In genomic region chr10:68901106-68901927, GRCh38 we compare ENCODE assay signal across 8 cellular contexts. TPM values are rescaled to one million over a fixed set of nuclear protein-coding genes. Genes with fewer than 3 reads are reported as not detected.
DNase-seq lines count a peak whose midpoint lies in the region; ATAC-seq and TF ChIP-seq lines count a peak whose summit lies in the region.

A gene with protein sequence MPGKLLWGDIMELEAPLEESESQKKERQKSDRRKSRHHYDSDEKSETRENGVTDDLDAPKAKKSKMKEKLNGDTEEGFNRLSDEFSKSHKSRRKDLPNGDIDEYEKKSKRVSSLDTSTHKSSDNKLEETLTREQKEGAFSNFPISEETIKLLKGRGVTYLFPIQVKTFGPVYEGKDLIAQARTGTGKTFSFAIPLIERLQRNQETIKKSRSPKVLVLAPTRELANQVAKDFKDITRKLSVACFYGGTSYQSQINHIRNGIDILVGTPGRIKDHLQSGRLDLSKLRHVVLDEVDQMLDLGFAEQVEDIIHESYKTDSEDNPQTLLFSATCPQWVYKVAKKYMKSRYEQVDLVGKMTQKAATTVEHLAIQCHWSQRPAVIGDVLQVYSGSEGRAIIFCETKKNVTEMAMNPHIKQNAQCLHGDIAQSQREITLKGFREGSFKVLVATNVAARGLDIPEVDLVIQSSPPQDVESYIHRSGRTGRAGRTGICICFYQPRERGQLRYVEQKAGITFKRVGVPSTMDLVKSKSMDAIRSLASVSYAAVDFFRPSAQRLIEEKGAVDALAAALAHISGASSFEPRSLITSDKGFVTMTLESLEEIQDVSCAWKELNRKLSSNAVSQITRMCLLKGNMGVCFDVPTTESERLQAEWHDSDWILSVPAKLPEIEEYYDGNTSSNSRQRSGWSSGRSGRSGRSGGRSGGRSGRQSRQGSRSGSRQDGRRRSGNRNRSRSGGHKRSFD (plus strand): TSS chr10:68901315. CDS start chr10:68901385, 70 bp downstream.

- H3K27me3 ChIP-seq in fibroblast of lung (ENCODE audit: control insufficient read depth, insufficient read depth, low read length) = no peaks in the 10 kb centered on the region
- no peaks in the 10 kb centered on the region for H3K27me3 ChIP-seq in naive thymus-derived CD4-positive, alpha-beta T cell (ENCODE audit: control insufficient read depth in 2 of 2, insufficient read depth in 2 of 2, low read length in 2 of 2)

- no peaks in the 10 kb centered on the region for H3K4me1 ChIP-seq in fibroblast of lung (ENCODE audit: control insufficient read depth, extremely low read depth, insufficient read depth, low read length)
- H3K4me1 ChIP-seq in naive thymus-derived CD4-positive, alpha-beta T cell (ENCODE audit: control insufficient read depth in 2 of 2, insufficient read depth in 2 of 2, low read length in 2 of 2) = peaks cover 20 to 34% of the 10 kb centered on the region in 2 donors

- POLR2A ChIA-PET in RWPE1 (lab: Yijun Ruan, JAX; ENCODE audit: low non-redundant PET) = interaction anchor here (1.0 to 1.3 kb wide), 2 partner anchors 14 to 54 kb away, joined by 4 to 5 read pairs; no protein-coding TSS in a partner anchor
- POLR2A ChIA-PET in naive thymus-derived CD4-positive, alpha-beta T cell (lab: Charles Lee) = interaction anchor here (0.7 to 1.7 kb wide), 15 partner anchors 10 to 568 kb away, joined by 3 to 11 read pairs (median 4); partner anchors contain the start of gene DDX21

- H3K4me3 Mint-ChIP-seq in activated T-helper 17 cell treated with anti-CD3 and anti-CD28 coated beads, Interleukin-2, amount 50 U/mL, for 72 hours = peak within 1 kb of the TSS; percentile 93
- H3K4me3 Mint-ChIP-seq in naive thymus-derived CD4-positive, alpha-beta T cell = peak within 1 kb of the TSS; percentile 93 to 99 (median 97)

- peak within 1 kb of the TSS; percentile 73 for H3K4me3 ChIP-seq in LNCaP clone FGC (ENCODE audit: low read depth, low read length)
- peak within 1 kb of the TSS; percentile 77 to 93 (median 85) for H3K4me3 ChIP-seq in fibroblast of lung (replicated peaks in 1 of 4; ENCODE audit: control extremely low read depth in 1 of 4, insufficient read depth in 1 of 4, low read depth in 3 of 4, low read length in 4 of 4)
- peak within 1 kb of the TSS; percentile 78 for H3K4me3 ChIP-seq in naive thymus-derived CD4-positive, alpha-beta T cell (ENCODE audit: low read length)

- H3K9ac ChIP-seq in fibroblast of lung (ENCODE audit: insufficient read depth, low read length) = peak within 1 kb of the TSS; percentile 94

- H2AFZ ChIP-seq in fibroblast of lung (ENCODE audit: low read length) = peak within 1 kb of the TSS; percentile 76

- peak; percentile 99 for DNase-seq in EH (ENCODE audit: low read depth)
- DNase-seq in GOT3 (lab: John Stamatoyannopoulos, UW) = peak; percentile 88
- DNase-seq in LNCaP clone FGC (ENCODE audit: low read depth) = peak; percentile 99
- DNase-seq in RWPE1 (ENCODE audit: low spot score) = peak; percentile 98
- DNase-seq in fibroblast of lung (ENCODE audit: low read depth in 2 of 2) = peak; percentile 99
- peak; percentile 86 to 97 (median 95) for DNase-seq in naive thymus-derived CD4-positive, alpha-beta T cell
- peak; percentile 91 to 96 (median 95) for DNase-seq in stimulated activated naive CD4-positive, alpha-beta T cell (lab: John Stamatoyannopoulos, UW)

- CTCF ChIA-PET in RWPE1 (lab: Yijun Ruan, JAX) = interaction anchor here (0.6 kb wide), 4 partner anchors 40 to 999 kb away, joined by 3 to 6 read pairs (median 3); partner anchors contain the start of gene DNA2
- CTCF ChIA-PET in naive thymus-derived CD4-positive, alpha-beta T cell (lab: Charles Lee) = no interaction called here

- no peaks in the 10 kb centered on the region for H3K9me3 ChIP-seq in fibroblast of lung (ENCODE audit: control insufficient read depth, insufficient read depth, low read depth, low read length)
- no peaks in the 10 kb centered on the region for H3K9me3 ChIP-seq in naive thymus-derived CD4-positive, alpha-beta T cell (ENCODE audit: control insufficient read depth in 2 of 3, low read length in 3 of 3)

- H3K36me3 Mint-ChIP-seq in activated T-helper 17 cell treated with anti-CD3 and anti-CD28 coated beads, Interleukin-2, amount 50 U/mL, for 72 hours (ENCODE audit: low read depth) = peaks cover 52% of the 10 kb centered on the region
- H3K36me3 Mint-ChIP-seq in naive thymus-derived CD4-positive, alpha-beta T cell = peaks cover 2 to 13% (median 6%) of the 10 kb centered on the region in 5 donors

- peak within 1 kb of the TSS; percentile 85 for H3K4me2 ChIP-seq in fibroblast of lung (ENCODE audit: extremely low read depth, insufficient read depth, low read length)

- H3K79me2 ChIP-seq in fibroblast of lung (ENCODE audit: control insufficient read depth, insufficient read depth, low read length) = peaks cover 40% of the 10 kb centered on the region

- peak; percentile 96 for ATAC-seq in activated T-helper 17 cell treated with anti-CD3 and anti-CD28 coated beads, Interleukin-2, amount 50 U/mL, for 72 hours (replicated peaks)
- peak; percentile 98 for ATAC-seq in naive thymus-derived CD4-positive, alpha-beta T cell

- intact Hi-C loops in naive thymus-derived CD4-positive, alpha-beta T cell (cut with micrococcal nuclease) = loop anchor here (1.0 to 5.0 kb wide), 21 partner anchors 55 to 1269 kb away; partner anchors contain the start of genes CCAR1 (in 2 of the 2), DDX21 (in 2 of the 2), HNRNPH3 (in 2 of the 2) and PBLD (in 2 of the 2)

- H3K4me1 Mint-ChIP-seq in activated T-helper 17 cell treated with anti-CD3 and anti-CD28 coated beads, Interleukin-2, amount 50 U/mL, for 72 hours = peaks cover 26% of the 10 kb centered on the region
- peaks cover 28 to 53% (median 44%) of the 10 kb centered on the region in 7 donors for H3K4me1 Mint-ChIP-seq in naive thymus-derived CD4-positive, alpha-beta T cell

- no peaks in the 10 kb centered on the region for H3K36me3 ChIP-seq in fibroblast of lung (ENCODE audit: control insufficient read depth, insufficient read depth, low read length)
- peaks cover 0 to 7% (median 0%) of the 10 kb centered on the region in 3 experiments for H3K36me3 ChIP-seq in naive thymus-derived CD4-positive, alpha-beta T cell (ENCODE audit: control insufficient read depth in 2 of 3, insufficient read depth in 3 of 3, low read length in 3 of 3)

- no peaks in the 10 kb centered on the region for H3K27me3 Mint-ChIP-seq in activated T-helper 17 cell treated with anti-CD3 and anti-CD28 coated beads, Interleukin-2, amount 50 U/mL, for 72 hours
- H3K27me3 Mint-ChIP-seq in naive thymus-derived CD4-positive, alpha-beta T cell = no peaks in the 10 kb centered on the region

- peak within 1 kb of the TSS; percentile 99 for H3K27ac Mint-ChIP-seq in activated T-helper 17 cell treated with anti-CD3 and anti-CD28 coated beads, Interleukin-2, amount 50 U/mL, for 72 hours
- H3K27ac Mint-ChIP-seq in naive thymus-derived CD4-positive, alpha-beta T cell = peak within 1 kb of the TSS; percentile 97 to 100 (median 99)

- TF ChIP-seq CTCF in LNCaP clone FGC (IDR thresholded peaks at IDR 0.05; ENCODE audit: control insufficient read depth, extremely low read depth, insufficient read depth) (no peak), RWPE1 (conservative IDR thresholded peaks at IDR 0.05; ENCODE audit: low read depth) (no peak), fibroblast of lung (conservative IDR thresholded peaks at IDR 0.05 in 1 of 2, IDR thresholded peaks at IDR 0.05 in 1 of 2; ENCODE audit: low read depth in 1 of 2, low read length in 2 of 2) (no peak)

- no peaks in the 10 kb centered on the region for H4K20me1 ChIP-seq in fibroblast of lung (ENCODE audit: control insufficient read depth, extremely low read depth, insufficient read depth, low read length)

- H3K9me3 Mint-ChIP-seq in activated T-helper 17 cell treated with anti-CD3 and anti-CD28 coated beads, Interleukin-2, amount 50 U/mL, for 72 hours = no peaks in the 10 kb centered on the region
- H3K9me3 Mint-ChIP-seq in naive thymus-derived CD4-positive, alpha-beta T cell = peaks cover 0 to 4% (median 0%) of the 10 kb centered on the region in 11 donors

- H3K27ac ChIP-seq in RWPE1 (peak within 1 kb of the TSS; percentile 91), fibroblast of lung (ENCODE audit: insufficient read depth, low read length) (peak within 1 kb of the TSS; percentile 97)
- peak within 1 kb of the TSS; percentile 95 for H3K27ac ChIP-seq in naive thymus-derived CD4-positive, alpha-beta T cell (ENCODE audit: low read depth, low read length)

RNA-seq across cellular contexts. Expression of the gene that starts here (rescaled TPM):
- 10 to 100 TPM; 48.0 to 66.1 TPM for total RNA-seq in activated T-helper 17 cell treated with anti-CD3 and anti-CD28 coated beads, Interleukin-2, amount 50 U/mL, for 72 hours
- total RNA-seq in fibroblast of lung = 65.5 and 69.7 TPM in 2 replicates
- polyA plus RNA-seq in fibroblast of lung = 47.9 and 48.6 TPM in 2 replicates
- 32.1 and 32.7 TPM in 2 replicates for polyA plus RNA-seq in fibroblast of lung (2012)
- polyA minus RNA-seq in fibroblast of lung (ENCODE audit: low replicate concordance) = 6.6 and 12.6 TPM in 2 replicates
- 10 to 100 TPM; 28.3 to 49.3 (median 47.5) TPM for total RNA-seq in naive thymus-derived CD4-positive, alpha-beta T cell
- polyA plus RNA-seq in naive thymus-derived CD4-positive, alpha-beta T cell = 10 to 100 TPM; 38.6 to 41.6 TPM

Comparison
In these comparisons a context has a peak if more than half of its experiments do, and no peak if none do; other contexts are left out.
1. Peak in every context shown above with its lines: DNase-seq, ATAC-seq, H3K4me3 ChIP-seq and H3K27ac ChIP-seq.